In the genomic region with DNA sequence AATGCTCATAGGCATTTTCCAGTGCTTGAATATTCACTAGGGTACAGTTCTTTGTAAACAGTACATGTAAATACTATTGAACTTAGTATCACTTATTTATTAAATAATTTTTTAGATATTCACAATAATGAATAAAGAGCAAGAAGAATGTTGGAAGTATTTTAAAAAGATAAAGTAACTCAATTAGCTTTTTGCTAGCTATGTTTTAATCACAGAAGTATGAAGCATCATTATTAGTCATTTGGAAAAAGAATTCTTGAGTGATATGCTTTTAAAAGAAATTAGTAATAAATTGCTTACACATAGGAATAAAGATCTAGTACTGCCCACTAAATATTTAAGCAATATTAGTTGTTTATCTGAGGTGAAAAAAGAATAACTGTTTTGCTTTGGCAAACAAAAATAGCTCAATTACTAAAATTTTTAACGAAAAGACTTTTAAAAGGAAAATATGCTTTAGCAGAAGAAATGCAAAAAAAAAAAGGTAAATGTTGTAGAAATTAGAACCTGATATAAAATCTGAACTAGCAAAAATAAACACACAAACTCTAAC, we compare ENCODE assay signal across 24 cellular contexts.
"Had no signal": no experiment of that assay in that cellular context is flagged by ENCODE, and none has a peak within 500 bp of the region (broad histone marks: within the 10 kb centered on the region; RNA-seq: fewer than 3 reads in every experiment).

No MANE protein-coding gene starts in this region.

- DNase-seq: activated CD4-positive, alpha-beta T cell treated with anti-CD3 and anti-CD28 coated beads for 48 hours; activated CD4-positive, alpha-beta T cell treated with anti-CD3 and anti-CD28 coated beads, Interleukin-2, amount 50 U/mL, for 4 hours; activated CD4-positive, CD25-positive, alpha-beta regulatory T cell treated with anti-CD3 and anti-CD28 coated beads, Interleukin-2, amount 50 U/mL, for 72 hours; activated CD8-positive, alpha-beta memory T cell treated with anti-CD3 and anti-CD28 coated beads, Interleukin-2, amount 50 U/mL, for 48 hours; activated CD8-positive, alpha-beta T cell treated with anti-CD3 and anti-CD28 coated beads, Interleukin-2, amount 10 ng/mL, durations not matched to agents 7 days and 5 days; activated naive CD4-positive, alpha-beta T cell treated with anti-CD3 and anti-CD28 coated beads, Interleukin-2, amount 50 U/mL, for 16 hours; activated naive CD8-positive, alpha-beta T cell treated with anti-CD3 and anti-CD28 coated beads, Interleukin-2, amount 10 ng/mL, durations not matched to agents 7 days and 5 days; activated T-cell treated with anti-CD3 and anti-CD28 coated beads, Interleukin-2, amount 50 U/mL, for 1 hour; adrenal gland; anterior cingulate cortex; caudate nucleus; MG63; NCI-H146; NCI-H187 treated with DMSO at 0.1 percent for 48 hours; NCI-H2081 treated with DMSO at 0.1 percent for 48 hours; NCI-H446; NCI-H524; Peyer's patch; SHP77; T-helper 17 cell; T-helper 9 cell had no signal

- H3K9me3 ChIP-seq: adrenal gland, breast epithelium, MG63, Peyer's patch, SJSA1 had no signal

- H3K27ac ChIP-seq: Peyer's patch, SJSA1 had no signal

- H3K27ac Mint-ChIP-seq: activated CD8-positive, alpha-beta T cell treated with anti-CD3 and anti-CD28 coated beads, Interleukin-2, amount 10 ng/mL, durations not matched to agents 7 days and 5 days; activated naive CD8-positive, alpha-beta T cell treated with anti-CD3 and anti-CD28 coated beads, Interleukin-2, amount 10 ng/mL, durations not matched to agents 7 days and 5 days; T-helper 17 cell had no signal

- H3K4me3 ChIP-seq: adrenal gland, breast epithelium, MG63, Peyer's patch, SJSA1 had no signal

- H3K9me3 Mint-ChIP-seq: activated naive CD8-positive, alpha-beta T cell treated with anti-CD3 and anti-CD28 coated beads, Interleukin-2, amount 10 ng/mL, durations not matched to agents 7 days and 5 days; WTC11 had no signal

- ATAC-seq: activated CD8-positive, alpha-beta T cell treated with anti-CD3 and anti-CD28 coated beads, Interleukin-2, amount 10 ng/mL, durations not matched to agents 7 days and 5 days; T-helper 17 cell; WTC11 had no signal

- H3K36me3 ChIP-seq: adrenal gland, breast epithelium, MG63, Peyer's patch, SJSA1 had no signal

- H3K27me3 ChIP-seq: adrenal gland, breast epithelium, MG63, Peyer's patch, SJSA1 had no signal

- H3K4me3 Mint-ChIP-seq: activated CD8-positive, alpha-beta T cell treated with anti-CD3 and anti-CD28 coated beads, Interleukin-2, amount 10 ng/mL, durations not matched to agents 7 days and 5 days; activated naive CD8-positive, alpha-beta T cell treated with anti-CD3 and anti-CD28 coated beads, Interleukin-2, amount 10 ng/mL, durations not matched to agents 7 days and 5 days; T-helper 17 cell; WTC11 had no signal

- H3K36me3 Mint-ChIP-seq: activated naive CD8-positive, alpha-beta T cell treated with anti-CD3 and anti-CD28 coated beads, Interleukin-2, amount 10 ng/mL, durations not matched to agents 7 days and 5 days; WTC11 had no signal

- H3K27me3 Mint-ChIP-seq: T-helper 17 cell had no signal
